1 cellular context compared by ENCODE assay signal in genomic region chr15:90954712-90955671, GRCh38.
A peak's percentile ranks its signal among the peaks of the same experiment; 100 is the strongest.
TF ChIP-seq lines count a peak whose summit lies in the region.

TSS of gene RCCD1 (plus strand) at chr15:90954884. CDS start at chr15:90956735, 1,851 bp downstream.

TF ChIP-seq in HepG2, 621 proteins besides CTCF, POLR2A, EP300 and RAD21 (continued from another document and continues in another):
- TF ChIP-seq ZHX2 (IDR thresholded peaks at IDR 0.05; ENCODE audit: low read depth) (no peak), ZHX2 (CRISPR knock-in tag; IDR thresholded peaks at IDR 0.05; ENCODE audit: borderline replicate concordance) (peak; percentile 64; the same call in 1 of the 2 replicates), YEATS4 (CRISPR knock-in tag; IDR thresholded peaks at IDR 0.05; ENCODE audit: borderline replicate concordance) (peak; percentile 96), ZNF619 (CRISPR knock-in tag; IDR thresholded peaks at IDR 0.05) (peak; percentile 87), ZNF232 (CRISPR knock-in tag; IDR thresholded peaks at IDR 0.05; ENCODE audit: borderline replicate concordance) (peak; percentile 80; the same call in 1 of the 2 replicates), NR2F2 (IDR thresholded peaks at IDR 0.05; ENCODE audit: borderline replicate concordance, low read depth) (0 out of 2 replicates have a peak, but pooled peaks have one; percentile 20), GATAD2A (CRISPR knock-in tag; IDR thresholded peaks at IDR 0.05) (no peak), FOXJ3 (CRISPR knock-in tag; IDR thresholded peaks at IDR 0.05; ENCODE audit: borderline replicate concordance) (peak; percentile 56; the same call in 1 of the 2 replicates), FOXM1 (CRISPR knock-in tag; IDR thresholded peaks at IDR 0.05) (peak; percentile 96), HOXA3 (CRISPR knock-in tag; IDR thresholded peaks at IDR 0.05) (peak; percentile 73), ZNF639 (CRISPR knock-in tag; conservative IDR thresholded peaks at IDR 0.05) (peak; percentile 62; the same call in 1 of the 2 replicates), ZNF557 (CRISPR knock-in tag; IDR thresholded peaks at IDR 0.05) (0 out of 2 replicates have a peak, but pooled peaks have one; percentile 29), ZNF143 (CRISPR knock-in tag; IDR thresholded peaks at IDR 0.05) (no peak), ZNF792 (CRISPR knock-in tag; IDR thresholded peaks at IDR 0.05) (no peak; the same call in none of the 2 replicates), ZNF761 (CRISPR knock-in tag; conservative IDR thresholded peaks at IDR 0.05) (no peak), KDM3A (CRISPR knock-in tag; IDR thresholded peaks at IDR 0.05; ENCODE audit: low read depth) (0 out of 2 replicates have a peak, but pooled peaks have one; percentile 76), ZSCAN20 (CRISPR knock-in tag; IDR thresholded peaks at IDR 0.05; ENCODE audit: borderline replicate concordance) (peak; percentile 66; the same call in 1 of the 2 replicates), HHEX (CRISPR knock-in tag; IDR thresholded peaks at IDR 0.05) (0 out of 2 replicates have a peak, but pooled peaks have one; percentile 24), CBFB (CRISPR knock-in tag; IDR thresholded peaks at IDR 0.05) (no peak; the same call in 1 of the 2 replicates), MXD3 (CRISPR knock-in tag; IDR thresholded peaks at IDR 0.05) (peak; percentile 75), MED1 (CRISPR knock-in tag; IDR thresholded peaks at IDR 0.05) (peak; percentile 71), SMC3 (IDR thresholded peaks at IDR 0.05; ENCODE audit: low read length) (no peak), ZNF788 (CRISPR knock-in tag; IDR thresholded peaks at IDR 0.05; ENCODE audit: borderline replicate concordance) (peak; percentile 53; the same call in 1 of the 2 replicates), HOXD1 (CRISPR knock-in tag; IDR thresholded peaks at IDR 0.05) (peak; percentile 39; the same call in 1 of the 2 replicates), ZBTB20 (CRISPR knock-in tag; IDR thresholded peaks at IDR 0.05; ENCODE audit: borderline replicate concordance, low read depth) (peak; percentile 80; the same call in 1 of the 2 replicates), HOXA9 (CRISPR knock-in tag; IDR thresholded peaks at IDR 0.05; ENCODE audit: borderline replicate concordance) (no peak), RBFOX2 (IDR thresholded peaks at IDR 0.05; ENCODE audit: low read depth, low read length) (peak; percentile 87), THYN1 (CRISPR knock-in tag; IDR thresholded peaks at IDR 0.05; ENCODE audit: borderline replicate concordance, low read depth) (peak; percentile 71; the same call in 1 of the 2 replicates), ZNF589 (CRISPR knock-in tag; conservative IDR thresholded peaks at IDR 0.05) (peak; percentile 68; the same call in 1 of the 2 replicates), NR2F6 (IDR thresholded peaks at IDR 0.05) (no peak), NR2F6 (CRISPR knock-in tag; IDR thresholded peaks at IDR 0.05) (0 out of 2 replicates have a peak, but pooled peaks have one; percentile 29), ATF6 (CRISPR knock-in tag; conservative IDR thresholded peaks at IDR 0.05) (no peak), ZNF816 (CRISPR knock-in tag; IDR thresholded peaks at IDR 0.05; ENCODE audit: borderline replicate concordance) (no peak), ZSCAN12 (CRISPR knock-in tag; IDR thresholded peaks at IDR 0.05) (0 out of 2 replicates have a peak, but pooled peaks have one; percentile 58), ZC3H13 (CRISPR knock-in tag; IDR thresholded peaks at IDR 0.05) (peak; percentile 78), ZNF839 (CRISPR knock-in tag; IDR thresholded peaks at IDR 0.05; ENCODE audit: borderline replicate concordance) (peak; percentile 75; the same call in 1 of the 2 replicates), ZNF790 (CRISPR knock-in tag; IDR thresholded peaks at IDR 0.05; ENCODE audit: borderline replicate concordance) (peak; percentile 87; the same call in 1 of the 2 replicates), ZNF256 (CRISPR knock-in tag; conservative IDR thresholded peaks at IDR 0.05) (peak; percentile 90; the same call in 1 of the 2 replicates), GATA4 (IDR thresholded peaks at IDR 0.05; ENCODE audit: borderline replicate concordance, low read depth) (no peak), CERS6 (CRISPR knock-in tag; IDR thresholded peaks at IDR 0.05) (peak; percentile 71; the same call in 1 of the 2 replicates), ZNF30 (CRISPR knock-in tag; IDR thresholded peaks at IDR 0.05) (no peak), SIX1 (CRISPR knock-in tag; IDR thresholded peaks at IDR 0.05; ENCODE audit: borderline replicate concordance) (no peak; the same call in 1 of the 2 replicates), PAX8 (CRISPR knock-in tag; IDR thresholded peaks at IDR 0.05; ENCODE audit: borderline replicate concordance) (no peak), CENPX (CRISPR knock-in tag; IDR thresholded peaks at IDR 0.05) (no peak), ZNF800 (CRISPR knock-in tag; IDR thresholded peaks at IDR 0.05) (peak; percentile 60), JARID2 (CRISPR knock-in tag; IDR thresholded peaks at IDR 0.05; ENCODE audit: insufficient replicate concordance) (no peak), MEIS2 (CRISPR knock-in tag; IDR thresholded peaks at IDR 0.05) (peak; percentile 58), ARNTL (CRISPR knock-in tag; IDR thresholded peaks at IDR 0.05) (peak; percentile 68; the same call in 1 of the 2 replicates), YY1 (IDR thresholded peaks at IDR 0.05; ENCODE audit: insufficient read depth, insufficient replicate concordance, low read depth, low read length) (peak; percentile 21), ZNF709 (CRISPR knock-in tag; IDR thresholded peaks at IDR 0.05) (peak; percentile 62; the same call in 1 of the 2 replicates), KAT8 (CRISPR knock-in tag; IDR thresholded peaks at IDR 0.05) (peak; percentile 74), ZHX1 (CRISPR knock-in tag; IDR thresholded peaks at IDR 0.05; ENCODE audit: low read depth) (no peak)
